Comparison of ENCODE assay signal across 8 cellular contexts in genomic region chr1:230112131-230112701, GRCh38. TPM values are rescaled to one million over a fixed set of nuclear protein-coding genes. Genes with fewer than 3 reads are reported as not detected.
DNase-seq lines count a peak whose midpoint lies in the region; ATAC-seq and TF ChIP-seq lines count a peak whose summit lies in the region.

No MANE protein-coding gene starts in this region.

- H3K27ac Mint-ChIP-seq in activated T-helper 1 cell treated with anti-CD3 and anti-CD28 coated beads, Interleukin-12 subunit alpha, Interleukin-12 subunit beta, Interleukin-2, Interleukin-4 antibody, amounts not matched to agents 30 ng/mL and 10 ng/mL and 1 ng/mL, durations not matched to agents 14 hours and 24 hours and 36 hours = no peak overlapping the region

- peak; percentile 69 for DNase-seq in H7
- DNase-seq in NOMO-1 treated with DMSO at 0.1 percent for 48 hours (lab: John Stamatoyannopoulos, UW; ENCODE audit: unreplicated experiment) = peak; percentile 26
- no peak for DNase-seq in esophagus muscularis mucosa (ENCODE audit: extremely low spot score)
- DNase-seq in posterior cingulate gyrus = peak in 7 of 10 donors; percentile 34 to 93 (median 51)
- no peak for DNase-seq in NCI-H345 (lab: John Stamatoyannopoulos, UW)
- DNase-seq in HT-29 (ENCODE audit: low spot score) = no peak
- no peak for DNase-seq in activated T-helper 1 cell treated with anti-CD3 and anti-CD28 coated beads, Interleukin-12 subunit alpha, Interleukin-12 subunit beta, Interleukin-2, Interleukin-4 antibody, amounts not matched to agents 30 ng/mL and 10 ng/mL and 1 ng/mL, durations not matched to agents 14 hours and 24 hours and 36 hours (ENCODE audit: low spot score)

- H3K4me3 Mint-ChIP-seq in activated T-helper 1 cell treated with anti-CD3 and anti-CD28 coated beads, Interleukin-12 subunit alpha, Interleukin-12 subunit beta, Interleukin-2, Interleukin-4 antibody, amounts not matched to agents 30 ng/mL and 10 ng/mL and 1 ng/mL, durations not matched to agents 14 hours and 24 hours and 36 hours = no peak overlapping the region

- no peak for TF ChIP-seq EP300 in esophagus muscularis mucosa (IDR thresholded peaks at IDR 0.05)

- H3K36me3 ChIP-seq in H7 (replicated peaks; ENCODE audit: control insufficient read depth, insufficient read depth, low read length) = 0 out of 2 replicates have a peak, but pooled peaks cover 2% of the 10 kb centered on the region
- H3K36me3 ChIP-seq in esophagus muscularis mucosa = peaks cover 0 to 9% (median 3%) of the 10 kb centered on the region in 4 donors

- no peak for TF ChIP-seq POLR2A in esophagus muscularis mucosa (IDR thresholded peaks at IDR 0.05; ENCODE audit: low read depth)

- peaks cover 23% of the 10 kb centered on the region for H3K36me3 Mint-ChIP-seq in activated T-helper 1 cell treated with anti-CD3 and anti-CD28 coated beads, Interleukin-12 subunit alpha, Interleukin-12 subunit beta, Interleukin-2, Interleukin-4 antibody, amounts not matched to agents 30 ng/mL and 10 ng/mL and 1 ng/mL, durations not matched to agents 14 hours and 24 hours and 36 hours (ENCODE audit: low read depth)

- H3K27me3 ChIP-seq in H7 (ENCODE audit: control insufficient read depth, insufficient read depth, low read length) (no peaks in the 10 kb centered on the region; the same call in 1 of the 2 replicates), esophagus muscularis mucosa (no peaks in the 10 kb centered on the region)

- intact Hi-C loops in esophagus muscularis mucosa (cut with DNase I) = no loop called here
- intact Hi-C loops in posterior cingulate gyrus (cut with DNase I) = loop anchor here (5.0 to 10.0 kb wide), 2 partner anchors 45 to 63 kb away; partner anchors contain the start of gene GALNT2
- intact Hi-C loops in activated T-helper 1 cell treated with anti-CD3 and anti-CD28 coated beads, Interleukin-12 subunit alpha, Interleukin-12 subunit beta, Interleukin-2, Interleukin-4 antibody, amounts not matched to agents 30 ng/mL and 10 ng/mL and 1 ng/mL, durations not matched to agents 14 hours and 24 hours and 36 hours (cut with micrococcal nuclease) = no loop called here

- peaks cover 6 to 78% (median 68%) of the 10 kb centered on the region in 4 donors for H3K4me1 ChIP-seq in esophagus muscularis mucosa

- WGBS in esophagus muscularis mucosa = 92% methylated on average over 5 of the region's 7 CpGs

- TF ChIP-seq CTCF in esophagus muscularis mucosa (IDR thresholded peaks at IDR 0.05) = no peak

- no peaks in the 10 kb centered on the region for H3K9me3 ChIP-seq in esophagus muscularis mucosa

- no peak overlapping the region for H3K4me3 ChIP-seq in H7 (ENCODE audit: insufficient read depth, low read depth, low read length)
- H3K4me3 ChIP-seq in esophagus muscularis mucosa = no peak overlapping the region

- H3K27ac ChIP-seq in esophagus muscularis mucosa (replicated peaks in 1 of 4) = peak overlapping the region; percentile 22 to 58 (median 36)

- peaks cover 78% of the 10 kb centered on the region for H3K4me1 Mint-ChIP-seq in activated T-helper 1 cell treated with anti-CD3 and anti-CD28 coated beads, Interleukin-12 subunit alpha, Interleukin-12 subunit beta, Interleukin-2, Interleukin-4 antibody, amounts not matched to agents 30 ng/mL and 10 ng/mL and 1 ng/mL, durations not matched to agents 14 hours and 24 hours and 36 hours (ENCODE audit: low read depth)

- H3K27me3 Mint-ChIP-seq in activated T-helper 1 cell treated with anti-CD3 and anti-CD28 coated beads, Interleukin-12 subunit alpha, Interleukin-12 subunit beta, Interleukin-2, Interleukin-4 antibody, amounts not matched to agents 30 ng/mL and 10 ng/mL and 1 ng/mL, durations not matched to agents 14 hours and 24 hours and 36 hours (ENCODE audit: insufficient read depth) = no peaks in the 10 kb centered on the region

- no peak for ATAC-seq in HG03439 (IDR thresholded peaks at IDR 0.05; ENCODE audit: unreplicated experiment)

- no peaks in the 10 kb centered on the region for H3K9me3 Mint-ChIP-seq in activated T-helper 1 cell treated with anti-CD3 and anti-CD28 coated beads, Interleukin-12 subunit alpha, Interleukin-12 subunit beta, Interleukin-2, Interleukin-4 antibody, amounts not matched to agents 30 ng/mL and 10 ng/mL and 1 ng/mL, durations not matched to agents 14 hours and 24 hours and 36 hours

RNA-seq across cellular contexts. Expression of gene GALNT2, which starts 45.2 kb away (rescaled TPM):
- total RNA-seq in H7 (2014; rRNA removed; shearing (Covaris generic)) = 99.1 and 105 TPM in 2 replicates
- total RNA-seq in esophagus muscularis mucosa = 100 to 1,000 TPM in 3 of 4 donors, 10 to 100 TPM in 1; 89.6 to 145 (median 129) TPM
- total RNA-seq in HT-29 (2014; rRNA removed; shearing (Covaris generic)) = 23.6 and 25.5 TPM in 2 replicates
- 67.6 and 67.9 TPM in 2 replicates for total RNA-seq in activated T-helper 1 cell treated with anti-CD3 and anti-CD28 coated beads, Interleukin-12 subunit alpha, Interleukin-12 subunit beta, Interleukin-2, Interleukin-4 antibody, amounts not matched to agents 30 ng/mL and 10 ng/mL and 1 ng/mL, durations not matched to agents 14 hours and 24 hours and 36 hours

Comparison
In these comparisons a context has a peak if more than half of its experiments do, and no peak if none do; other contexts are left out.
1. DNase-seq: peak in H7 (single experiment), NOMO-1 treated with DMSO at 0.1 percent for 48 hours (single experiment) and posterior cingulate gyrus (7 of 10); none in esophagus muscularis mucosa (single experiment), NCI-H345 (single experiment), HT-29 (single experiment) and activated T-helper 1 cell treated with anti-CD3 and anti-CD28 coated beads, Interleukin-12 subunit alpha, Interleukin-12 subunit beta, Interleukin-2, Interleukin-4 antibody, amounts not matched to agents 30 ng/mL and 10 ng/mL and 1 ng/mL, durations not matched to agents 14 hours and 24 hours and 36 hours (single experiment).